Comparison of ENCODE assay signal across 1 cellular context in the genomic region with DNA sequence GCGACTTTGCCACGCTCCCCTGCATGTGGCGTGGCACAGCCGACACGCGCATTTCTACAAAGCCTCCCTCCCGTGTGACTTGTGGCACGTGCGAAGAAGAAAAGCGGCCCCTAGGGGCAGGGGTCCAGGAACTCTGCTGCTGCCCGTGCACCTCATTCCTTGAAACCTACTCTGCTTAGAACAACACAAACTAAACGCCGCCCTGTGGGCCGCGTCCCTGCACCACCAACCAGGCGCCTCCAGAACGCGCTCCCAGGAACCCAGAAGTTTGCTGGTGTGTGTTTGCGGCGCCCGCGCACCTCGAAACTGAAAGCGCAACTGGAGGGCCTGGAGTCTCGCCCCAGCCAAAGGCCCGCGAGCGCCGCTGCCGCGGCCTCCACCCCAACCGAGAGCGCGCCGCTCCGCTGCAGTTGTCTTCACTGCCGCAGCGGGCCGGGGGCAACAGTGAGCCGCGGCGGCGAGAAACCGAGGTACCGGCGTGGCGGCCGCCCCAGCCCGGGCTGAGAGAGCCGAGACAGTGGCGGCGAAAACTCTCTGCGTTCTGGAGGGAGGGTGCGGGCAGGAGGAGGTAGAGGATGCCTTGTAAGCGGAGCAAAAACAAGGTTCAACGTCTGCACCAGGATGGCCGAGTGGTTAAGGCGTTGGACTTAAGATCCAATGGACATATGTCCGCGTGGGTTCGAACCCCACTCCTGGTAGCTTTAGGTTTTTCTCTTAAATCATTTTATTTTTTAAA.
TF ChIP-seq lines count a peak whose summit lies in the region.

No MANE protein-coding gene starts in this region.

TF ChIP-seq in HepG2, 621 proteins besides CTCF, POLR2A, EP300 and RAD21 (continued from another document and continues in another):
- TF ChIP-seq, protein P1, sequence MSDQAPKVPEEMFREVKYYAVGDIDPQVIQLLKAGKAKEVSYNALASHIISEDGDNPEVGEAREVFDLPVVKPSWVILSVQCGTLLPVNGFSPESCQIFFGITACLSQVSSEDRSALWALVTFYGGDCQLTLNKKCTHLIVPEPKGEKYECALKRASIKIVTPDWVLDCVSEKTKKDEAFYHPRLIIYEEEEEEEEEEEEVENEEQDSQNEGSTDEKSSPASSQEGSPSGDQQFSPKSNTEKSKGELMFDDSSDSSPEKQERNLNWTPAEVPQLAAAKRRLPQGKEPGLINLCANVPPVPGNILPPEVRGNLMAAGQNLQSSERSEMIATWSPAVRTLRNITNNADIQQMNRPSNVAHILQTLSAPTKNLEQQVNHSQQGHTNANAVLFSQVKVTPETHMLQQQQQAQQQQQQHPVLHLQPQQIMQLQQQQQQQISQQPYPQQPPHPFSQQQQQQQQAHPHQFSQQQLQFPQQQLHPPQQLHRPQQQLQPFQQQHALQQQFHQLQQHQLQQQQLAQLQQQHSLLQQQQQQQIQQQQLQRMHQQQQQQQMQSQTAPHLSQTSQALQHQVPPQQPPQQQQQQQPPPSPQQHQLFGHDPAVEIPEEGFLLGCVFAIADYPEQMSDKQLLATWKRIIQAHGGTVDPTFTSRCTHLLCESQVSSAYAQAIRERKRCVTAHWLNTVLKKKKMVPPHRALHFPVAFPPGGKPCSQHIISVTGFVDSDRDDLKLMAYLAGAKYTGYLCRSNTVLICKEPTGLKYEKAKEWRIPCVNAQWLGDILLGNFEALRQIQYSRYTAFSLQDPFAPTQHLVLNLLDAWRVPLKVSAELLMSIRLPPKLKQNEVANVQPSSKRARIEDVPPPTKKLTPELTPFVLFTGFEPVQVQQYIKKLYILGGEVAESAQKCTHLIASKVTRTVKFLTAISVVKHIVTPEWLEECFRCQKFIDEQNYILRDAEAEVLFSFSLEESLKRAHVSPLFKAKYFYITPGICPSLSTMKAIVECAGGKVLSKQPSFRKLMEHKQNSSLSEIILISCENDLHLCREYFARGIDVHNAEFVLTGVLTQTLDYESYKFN (CRISPR knock-in tag; conservative IDR thresholded peaks at IDR 0.05) = peak; percentile 56; the same call in 1 of the 2 replicates
- TF ChIP-seq, protein P2, sequence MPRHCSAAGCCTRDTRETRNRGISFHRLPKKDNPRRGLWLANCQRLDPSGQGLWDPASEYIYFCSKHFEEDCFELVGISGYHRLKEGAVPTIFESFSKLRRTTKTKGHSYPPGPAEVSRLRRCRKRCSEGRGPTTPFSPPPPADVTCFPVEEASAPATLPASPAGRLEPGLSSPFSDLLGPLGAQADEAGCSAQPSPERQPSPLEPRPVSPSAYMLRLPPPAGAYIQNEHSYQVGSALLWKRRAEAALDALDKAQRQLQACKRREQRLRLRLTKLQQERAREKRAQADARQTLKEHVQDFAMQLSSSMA (CRISPR knock-in tag; IDR thresholded peaks at IDR 0.05) = peak; percentile 83
- TF ChIP-seq, protein P3, sequence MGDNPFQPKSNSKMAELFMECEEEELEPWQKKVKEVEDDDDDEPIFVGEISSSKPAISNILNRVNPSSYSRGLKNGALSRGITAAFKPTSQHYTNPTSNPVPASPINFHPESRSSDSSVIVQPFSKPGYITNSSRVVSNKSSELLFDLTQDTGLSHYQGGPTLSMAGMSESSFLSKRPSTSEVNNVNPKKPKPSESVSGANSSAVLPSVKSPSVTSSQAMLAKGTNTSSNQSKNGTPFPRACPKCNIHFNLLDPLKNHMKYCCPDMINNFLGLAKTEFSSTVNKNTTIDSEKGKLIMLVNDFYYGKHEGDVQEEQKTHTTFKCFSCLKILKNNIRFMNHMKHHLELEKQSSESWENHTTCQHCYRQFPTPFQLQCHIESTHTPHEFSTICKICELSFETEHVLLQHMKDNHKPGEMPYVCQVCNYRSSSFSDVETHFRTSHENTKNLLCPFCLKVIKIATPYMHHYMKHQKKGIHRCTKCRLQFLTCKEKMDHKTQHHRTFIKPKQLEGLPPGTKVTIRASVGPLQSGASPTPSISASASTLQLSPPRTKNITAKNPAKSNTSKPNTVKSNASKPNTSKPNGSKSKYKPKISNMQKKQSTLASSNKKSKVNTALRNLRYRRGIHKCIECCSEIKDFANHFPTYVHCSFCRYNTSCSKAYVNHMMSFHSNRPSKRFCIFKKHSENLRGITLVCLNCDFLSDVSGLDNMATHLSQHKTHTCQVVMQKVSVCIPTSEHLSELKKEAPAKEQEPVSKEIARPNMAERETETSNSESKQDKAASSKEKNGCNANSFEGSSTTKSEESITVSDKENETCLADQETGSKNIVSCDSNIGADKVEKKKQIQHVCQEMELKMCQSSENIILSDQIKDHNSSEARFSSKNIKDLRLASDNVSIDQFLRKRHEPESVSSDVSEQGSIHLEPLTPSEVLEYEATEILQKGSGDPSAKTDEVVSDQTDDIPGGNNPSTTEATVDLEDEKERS (CRISPR knock-in tag; IDR thresholded peaks at IDR 0.05) = 0 out of 2 replicates have a peak, but pooled peaks have one; percentile 64
- TF ChIP-seq NR1H2 (CRISPR knock-in tag; IDR thresholded peaks at IDR 0.05; ENCODE audit: borderline replicate concordance, low read depth) = peak; percentile 92
- TF ChIP-seq SRSF4 (IDR thresholded peaks at IDR 0.05; ENCODE audit: low read depth, low read length, poor library complexity, severe bottlenecking) = no peak
- TF ChIP-seq, protein P4, sequence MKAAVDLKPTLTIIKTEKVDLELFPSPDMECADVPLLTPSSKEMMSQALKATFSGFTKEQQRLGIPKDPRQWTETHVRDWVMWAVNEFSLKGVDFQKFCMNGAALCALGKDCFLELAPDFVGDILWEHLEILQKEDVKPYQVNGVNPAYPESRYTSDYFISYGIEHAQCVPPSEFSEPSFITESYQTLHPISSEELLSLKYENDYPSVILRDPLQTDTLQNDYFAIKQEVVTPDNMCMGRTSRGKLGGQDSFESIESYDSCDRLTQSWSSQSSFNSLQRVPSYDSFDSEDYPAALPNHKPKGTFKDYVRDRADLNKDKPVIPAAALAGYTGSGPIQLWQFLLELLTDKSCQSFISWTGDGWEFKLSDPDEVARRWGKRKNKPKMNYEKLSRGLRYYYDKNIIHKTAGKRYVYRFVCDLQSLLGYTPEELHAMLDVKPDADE (CRISPR knock-in tag; IDR thresholded peaks at IDR 0.05) = peak; percentile 60; the same call in 1 of the 2 replicates
- TF ChIP-seq KDM5B (CRISPR knock-in tag; IDR thresholded peaks at IDR 0.05; ENCODE audit: borderline replicate concordance) = peak; percentile 98
- peak; percentile 51; the same call in 1 of the 2 replicates for TF ChIP-seq ZNF713 (CRISPR knock-in tag; IDR thresholded peaks at IDR 0.05)
- TF ChIP-seq RNF2 (conservative IDR thresholded peaks at IDR 0.05; ENCODE audit: low read depth) = no peak; the same call in 1 of the 2 replicates
- no peak for TF ChIP-seq CEBPB (IDR thresholded peaks at IDR 0.05; ENCODE audit: borderline replicate concordance, low read depth, low read length)
- peak; percentile 95 for TF ChIP-seq NKX3-1 (CRISPR knock-in tag; IDR thresholded peaks at IDR 0.05)
- no peak for TF ChIP-seq ZSCAN21 (CRISPR knock-in tag; IDR thresholded peaks at IDR 0.05; ENCODE audit: borderline replicate concordance)
- TF ChIP-seq, protein P5, sequence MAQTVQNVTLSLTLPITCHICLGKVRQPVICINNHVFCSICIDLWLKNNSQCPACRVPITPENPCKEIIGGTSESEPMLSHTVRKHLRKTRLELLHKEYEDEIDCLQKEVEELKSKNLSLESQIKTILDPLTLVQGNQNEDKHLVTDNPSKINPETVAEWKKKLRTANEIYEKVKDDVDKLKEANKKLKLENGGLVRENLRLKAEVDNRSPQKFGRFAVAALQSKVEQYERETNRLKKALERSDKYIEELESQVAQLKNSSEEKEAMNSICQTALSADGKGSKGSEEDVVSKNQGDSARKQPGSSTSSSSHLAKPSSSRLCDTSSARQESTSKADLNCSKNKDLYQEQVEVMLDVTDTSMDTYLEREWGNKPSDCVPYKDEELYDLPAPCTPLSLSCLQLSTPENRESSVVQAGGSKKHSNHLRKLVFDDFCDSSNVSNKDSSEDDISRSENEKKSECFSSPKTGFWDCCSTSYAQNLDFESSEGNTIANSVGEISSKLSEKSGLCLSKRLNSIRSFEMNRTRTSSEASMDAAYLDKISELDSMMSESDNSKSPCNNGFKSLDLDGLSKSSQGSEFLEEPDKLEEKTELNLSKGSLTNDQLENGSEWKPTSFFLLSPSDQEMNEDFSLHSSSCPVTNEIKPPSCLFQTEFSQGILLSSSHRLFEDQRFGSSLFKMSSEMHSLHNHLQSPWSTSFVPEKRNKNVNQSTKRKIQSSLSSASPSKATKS (CRISPR knock-in tag; IDR thresholded peaks at IDR 0.05) = 0 out of 2 replicates have a peak, but pooled peaks have one; percentile 75
- TF ChIP-seq, protein P6, sequence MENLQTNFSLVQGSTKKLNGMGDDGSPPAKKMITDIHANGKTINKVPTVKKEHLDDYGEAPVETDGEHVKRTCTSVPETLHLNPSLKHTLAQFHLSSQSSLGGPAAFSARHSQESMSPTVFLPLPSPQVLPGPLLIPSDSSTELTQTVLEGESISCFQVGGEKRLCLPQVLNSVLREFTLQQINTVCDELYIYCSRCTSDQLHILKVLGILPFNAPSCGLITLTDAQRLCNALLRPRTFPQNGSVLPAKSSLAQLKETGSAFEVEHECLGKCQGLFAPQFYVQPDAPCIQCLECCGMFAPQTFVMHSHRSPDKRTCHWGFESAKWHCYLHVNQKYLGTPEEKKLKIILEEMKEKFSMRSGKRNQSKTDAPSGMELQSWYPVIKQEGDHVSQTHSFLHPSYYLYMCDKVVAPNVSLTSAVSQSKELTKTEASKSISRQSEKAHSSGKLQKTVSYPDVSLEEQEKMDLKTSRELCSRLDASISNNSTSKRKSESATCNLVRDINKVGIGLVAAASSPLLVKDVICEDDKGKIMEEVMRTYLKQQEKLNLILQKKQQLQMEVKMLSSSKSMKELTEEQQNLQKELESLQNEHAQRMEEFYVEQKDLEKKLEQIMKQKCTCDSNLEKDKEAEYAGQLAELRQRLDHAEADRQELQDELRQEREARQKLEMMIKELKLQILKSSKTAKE (CRISPR knock-in tag; IDR thresholded peaks at IDR 0.05; ENCODE audit: borderline replicate concordance) = peak; percentile 28; the same call in 1 of the 2 replicates
- TF ChIP-seq, protein P7, sequence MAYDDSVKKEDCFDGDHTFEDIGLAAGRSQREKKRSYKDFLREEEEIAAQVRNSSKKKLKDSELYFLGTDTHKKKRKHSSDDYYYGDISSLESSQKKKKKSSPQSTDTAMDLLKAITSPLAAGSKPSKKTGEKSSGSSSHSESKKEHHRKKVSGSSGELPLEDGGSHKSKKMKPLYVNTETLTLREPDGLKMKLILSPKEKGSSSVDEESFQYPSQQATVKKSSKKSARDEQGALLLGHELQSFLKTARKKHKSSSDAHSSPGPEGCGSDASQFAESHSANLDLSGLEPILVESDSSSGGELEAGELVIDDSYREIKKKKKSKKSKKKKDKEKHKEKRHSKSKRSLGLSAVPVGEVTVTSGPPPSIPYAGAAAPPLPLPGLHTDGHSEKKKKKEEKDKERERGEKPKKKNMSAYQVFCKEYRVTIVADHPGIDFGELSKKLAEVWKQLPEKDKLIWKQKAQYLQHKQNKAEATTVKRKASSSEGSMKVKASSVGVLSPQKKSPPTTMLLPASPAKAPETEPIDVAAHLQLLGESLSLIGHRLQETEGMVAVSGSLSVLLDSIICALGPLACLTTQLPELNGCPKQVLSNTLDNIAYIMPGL (CRISPR knock-in tag; IDR thresholded peaks at IDR 0.05; ENCODE audit: borderline replicate concordance in 1 of 2, low read depth in 1 of 2) = peak; percentile 100
- no peak for TF ChIP-seq CBX2 (IDR thresholded peaks at IDR 0.05; ENCODE audit: low read depth, low read length)
- no peak for TF ChIP-seq CBX2 (CRISPR knock-in tag; IDR thresholded peaks at IDR 0.05; ENCODE audit: low read depth)
- TF ChIP-seq, protein P8, sequence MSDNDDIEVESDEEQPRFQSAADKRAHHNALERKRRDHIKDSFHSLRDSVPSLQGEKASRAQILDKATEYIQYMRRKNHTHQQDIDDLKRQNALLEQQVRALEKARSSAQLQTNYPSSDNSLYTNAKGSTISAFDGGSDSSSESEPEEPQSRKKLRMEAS (IDR thresholded peaks at IDR 0.05) = peak; percentile 90
- TF ChIP-seq, protein P9, sequence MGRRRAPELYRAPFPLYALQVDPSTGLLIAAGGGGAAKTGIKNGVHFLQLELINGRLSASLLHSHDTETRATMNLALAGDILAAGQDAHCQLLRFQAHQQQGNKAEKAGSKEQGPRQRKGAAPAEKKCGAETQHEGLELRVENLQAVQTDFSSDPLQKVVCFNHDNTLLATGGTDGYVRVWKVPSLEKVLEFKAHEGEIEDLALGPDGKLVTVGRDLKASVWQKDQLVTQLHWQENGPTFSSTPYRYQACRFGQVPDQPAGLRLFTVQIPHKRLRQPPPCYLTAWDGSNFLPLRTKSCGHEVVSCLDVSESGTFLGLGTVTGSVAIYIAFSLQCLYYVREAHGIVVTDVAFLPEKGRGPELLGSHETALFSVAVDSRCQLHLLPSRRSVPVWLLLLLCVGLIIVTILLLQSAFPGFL (CRISPR knock-in tag; IDR thresholded peaks at IDR 0.05) = no peak
- peak; percentile 65; the same call in 1 of the 2 replicates for TF ChIP-seq ELF4 (CRISPR knock-in tag; IDR thresholded peaks at IDR 0.05; ENCODE audit: borderline replicate concordance)
- no peak for TF ChIP-seq MLLT10 (CRISPR knock-in tag; IDR thresholded peaks at IDR 0.05)
- TF ChIP-seq KAT7 (CRISPR knock-in tag; IDR thresholded peaks at IDR 0.05; ENCODE audit: borderline replicate concordance) = peak; percentile 98
- TF ChIP-seq PLRG1 (conservative IDR thresholded peaks at IDR 0.05) = no peak
- TF ChIP-seq FIP1L1 (IDR thresholded peaks at IDR 0.05; ENCODE audit: borderline replicate concordance, insufficient read depth, low read depth, low read length) = peak; percentile 85; the same call in 1 of the 2 replicates
- peak; percentile 34; the same call in 1 of the 2 replicates for TF ChIP-seq ZNF589 (CRISPR knock-in tag; conservative IDR thresholded peaks at IDR 0.05)
- peak; percentile 75; the same call in 1 of the 2 replicates for TF ChIP-seq ZNF292 (CRISPR knock-in tag; IDR thresholded peaks at IDR 0.05; ENCODE audit: borderline replicate concordance, low read depth)
- peak; percentile 77; the same call in 1 of the 2 replicates for TF ChIP-seq DMAP1 (CRISPR knock-in tag; IDR thresholded peaks at IDR 0.05)
- TF ChIP-seq, protein P10, sequence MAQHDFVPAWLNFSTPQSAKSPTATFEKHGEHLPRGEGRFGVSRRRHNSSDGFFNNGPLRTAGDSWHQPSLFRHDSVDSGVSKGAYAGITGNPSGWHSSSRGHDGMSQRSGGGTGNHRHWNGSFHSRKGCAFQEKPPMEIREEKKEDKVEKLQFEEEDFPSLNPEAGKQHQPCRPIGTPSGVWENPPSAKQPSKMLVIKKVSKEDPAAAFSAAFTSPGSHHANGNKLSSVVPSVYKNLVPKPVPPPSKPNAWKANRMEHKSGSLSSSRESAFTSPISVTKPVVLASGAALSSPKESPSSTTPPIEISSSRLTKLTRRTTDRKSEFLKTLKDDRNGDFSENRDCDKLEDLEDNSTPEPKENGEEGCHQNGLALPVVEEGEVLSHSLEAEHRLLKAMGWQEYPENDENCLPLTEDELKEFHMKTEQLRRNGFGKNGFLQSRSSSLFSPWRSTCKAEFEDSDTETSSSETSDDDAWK (CRISPR knock-in tag; IDR thresholded peaks at IDR 0.05) = no peak
- TF ChIP-seq, protein P11, sequence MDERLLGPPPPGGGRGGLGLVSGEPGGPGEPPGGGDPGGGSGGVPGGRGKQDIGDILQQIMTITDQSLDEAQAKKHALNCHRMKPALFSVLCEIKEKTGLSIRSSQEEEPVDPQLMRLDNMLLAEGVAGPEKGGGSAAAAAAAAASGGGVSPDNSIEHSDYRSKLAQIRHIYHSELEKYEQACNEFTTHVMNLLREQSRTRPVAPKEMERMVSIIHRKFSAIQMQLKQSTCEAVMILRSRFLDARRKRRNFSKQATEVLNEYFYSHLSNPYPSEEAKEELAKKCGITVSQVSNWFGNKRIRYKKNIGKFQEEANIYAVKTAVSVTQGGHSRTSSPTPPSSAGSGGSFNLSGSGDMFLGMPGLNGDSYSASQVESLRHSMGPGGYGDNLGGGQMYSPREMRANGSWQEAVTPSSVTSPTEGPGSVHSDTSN (CRISPR knock-in tag; IDR thresholded peaks at IDR 0.05) = no peak
- peak; percentile 90; the same call in 1 of the 2 replicates for TF ChIP-seq ZNF776 (CRISPR knock-in tag; IDR thresholded peaks at IDR 0.05)
- no peak for TF ChIP-seq ZNF557 (CRISPR knock-in tag; IDR thresholded peaks at IDR 0.05)
- TF ChIP-seq PHF8 (CRISPR knock-in tag; IDR thresholded peaks at IDR 0.05) = peak; percentile 86
- TF ChIP-seq GTF3A (CRISPR knock-in tag; conservative IDR thresholded peaks at IDR 0.05) = peak; percentile 94; the same call in 1 of the 2 replicates
- peak; percentile 46 for TF ChIP-seq NCOA2 (CRISPR knock-in tag; IDR thresholded peaks at IDR 0.05)
- peak; percentile 88; the same call in 1 of the 2 replicates for TF ChIP-seq ERF (CRISPR knock-in tag; IDR thresholded peaks at IDR 0.05)
